ENCODE assay signal across 14 cellular contexts in genomic region chr10:62813453-62813852, GRCh38. TPM values are rescaled to one million over a fixed set of nuclear protein-coding genes. Genes with fewer than 3 reads are reported as not detected.
DNase-seq lines count a peak whose midpoint lies in the region; ATAC-seq lines count a peak whose summit lies in the region.
"Had no signal": no experiment of that assay in that cellular context is flagged by ENCODE, and none has a peak within 500 bp of the region (broad histone marks: within the 10 kb centered on the region; RNA-seq: fewer than 3 reads in every experiment).

No MANE protein-coding gene starts in this region.

- peak overlapping the region; percentile 99 for H3K27ac Mint-ChIP-seq in stimulated activated naive CD8-positive, alpha-beta T cell treated with anti-CD3 and anti-CD28 coated beads, Interleukin-15, Interleukin-2, amounts not matched to agents 100 ng/mL and 50 ng/mL, for 24 hours
- peak overlapping the region; percentile 95 for H3K27ac Mint-ChIP-seq in activated T-helper 17 cell treated with anti-CD3 and anti-CD28 coated beads, Interleukin-2, amount 50 U/mL, for 72 hours
- peak overlapping the region in 2 of 9 donors; percentile 28 to 71 for H3K27ac Mint-ChIP-seq in naive thymus-derived CD4-positive, alpha-beta T cell

- H3K36me3 ChIP-seq in naive thymus-derived CD4-positive, alpha-beta T cell (ENCODE audit: control insufficient read depth in 2 of 3, insufficient read depth in 3 of 3, low read length in 3 of 3), result no peaks in the 10 kb centered on the region
- H3K36me3 ChIP-seq: cardiac muscle cell had no signal

- no peaks in the 10 kb centered on the region for H3K9me3 Mint-ChIP-seq in stimulated activated naive CD8-positive, alpha-beta T cell treated with anti-CD3 and anti-CD28 coated beads, Interleukin-15, Interleukin-2, amounts not matched to agents 100 ng/mL and 50 ng/mL, for 24 hours
- no peaks in the 10 kb centered on the region for H3K9me3 Mint-ChIP-seq in activated T-helper 17 cell treated with anti-CD3 and anti-CD28 coated beads, Interleukin-2, amount 50 U/mL, for 72 hours
- peaks cover 0 to 2% (median 0%) of the 10 kb centered on the region in 11 donors for H3K9me3 Mint-ChIP-seq in naive thymus-derived CD4-positive, alpha-beta T cell

- H3K27me3 ChIP-seq in naive thymus-derived CD4-positive, alpha-beta T cell (ENCODE audit: control insufficient read depth in 2 of 2, insufficient read depth in 2 of 2, low read length in 2 of 2), result no peaks in the 10 kb centered on the region

- POLR2A ChIA-PET in naive thymus-derived CD4-positive, alpha-beta T cell (lab: Charles Lee), result interaction anchor here (1.1 to 5.8 kb wide), 2 partner anchors 9 to 319 kb away, joined by 7 to 80 read pairs; partner anchors contain the start of gene ADO

- no peak for DNase-seq in stimulated activated naive CD8-positive, alpha-beta T cell treated with anti-CD3 and anti-CD28 coated beads, Interleukin-15, Interleukin-2, amounts not matched to agents 100 U/mL and 50 U/mL, for 24 hours
- DNase-seq in naive thymus-derived CD4-positive, alpha-beta T cell, result no peak
- DNase-seq in ureter (ENCODE audit: low spot score), result no peak
- DNase-seq: activated effector memory CD4-positive, alpha-beta T cell treated with Interleukin-2 at 50 U/mL for 16 hours; DND-41; NCI-H2081; occipital lobe had no signal

- H3K4me3 ChIP-seq in naive thymus-derived CD4-positive, alpha-beta T cell (ENCODE audit: low read length), result no peak overlapping the region
- H3K4me3 ChIP-seq: cardiac muscle cell had no signal

- peaks cover 63% of the 10 kb centered on the region for H3K36me3 Mint-ChIP-seq in stimulated activated naive CD8-positive, alpha-beta T cell treated with anti-CD3 and anti-CD28 coated beads, Interleukin-15, Interleukin-2, amounts not matched to agents 100 ng/mL and 50 ng/mL, for 24 hours (ENCODE audit: low read depth)
- H3K36me3 Mint-ChIP-seq in activated T-helper 17 cell treated with anti-CD3 and anti-CD28 coated beads, Interleukin-2, amount 50 U/mL, for 72 hours (ENCODE audit: low read depth), result peaks cover 91% of the 10 kb centered on the region
- H3K36me3 Mint-ChIP-seq in naive thymus-derived CD4-positive, alpha-beta T cell, result peaks cover 0 to 28% (median 0%) of the 10 kb centered on the region in 5 donors

- H3K9me3 ChIP-seq in naive thymus-derived CD4-positive, alpha-beta T cell (ENCODE audit: control insufficient read depth in 2 of 3, low read length in 3 of 3), result no peaks in the 10 kb centered on the region

- peaks cover 16 to 17% of the 10 kb centered on the region in 2 donors for H3K4me1 ChIP-seq in naive thymus-derived CD4-positive, alpha-beta T cell (ENCODE audit: control insufficient read depth in 2 of 2, insufficient read depth in 2 of 2, low read length in 2 of 2)

- peak overlapping the region; percentile 93 for H3K4me3 Mint-ChIP-seq in stimulated activated naive CD8-positive, alpha-beta T cell treated with anti-CD3 and anti-CD28 coated beads, Interleukin-15, Interleukin-2, amounts not matched to agents 100 ng/mL and 50 ng/mL, for 24 hours
- H3K4me3 Mint-ChIP-seq in activated T-helper 17 cell treated with anti-CD3 and anti-CD28 coated beads, Interleukin-2, amount 50 U/mL, for 72 hours, result peak overlapping the region; percentile 93
- H3K4me3 Mint-ChIP-seq in naive thymus-derived CD4-positive, alpha-beta T cell, result peak overlapping the region in 9 of 10 donors; percentile 25 to 100 (median 95)

- intact Hi-C loops in naive thymus-derived CD4-positive, alpha-beta T cell (cut with micrococcal nuclease), result loop anchor here in 1 of 2 donors (10.0 kb wide), 1 partner anchor 549 kb away; the partner anchor contains the start of gene RTKN2

- H3K4me1 Mint-ChIP-seq in stimulated activated naive CD8-positive, alpha-beta T cell treated with anti-CD3 and anti-CD28 coated beads, Interleukin-15, Interleukin-2, amounts not matched to agents 100 ng/mL and 50 ng/mL, for 24 hours (ENCODE audit: low read depth), result peaks cover 71% of the 10 kb centered on the region
- peaks cover 41% of the 10 kb centered on the region for H3K4me1 Mint-ChIP-seq in activated T-helper 17 cell treated with anti-CD3 and anti-CD28 coated beads, Interleukin-2, amount 50 U/mL, for 72 hours
- H3K4me1 Mint-ChIP-seq in naive thymus-derived CD4-positive, alpha-beta T cell, result peaks cover 41 to 72% (median 62%) of the 10 kb centered on the region in 7 donors

- CTCF ChIA-PET in naive thymus-derived CD4-positive, alpha-beta T cell (lab: Charles Lee), result no interaction called here

- ATAC-seq in stimulated activated naive CD8-positive, alpha-beta T cell treated with anti-CD3 and anti-CD28 coated beads, Interleukin-15, Interleukin-2, amounts not matched to agents 100 U/mL and 50 U/mL, for 24 hours, result no peak
- ATAC-seq in activated T-helper 17 cell treated with anti-CD3 and anti-CD28 coated beads, Interleukin-2, amount 50 U/mL, for 72 hours (replicated peaks), result no peak
- no peak for ATAC-seq in naive thymus-derived CD4-positive, alpha-beta T cell
- ATAC-seq in HG02623 (IDR thresholded peaks at IDR 0.05; ENCODE audit: unreplicated experiment) (no peak), GM18909 (IDR thresholded peaks at IDR 0.05; ENCODE audit: poor library complexity, unreplicated experiment) (no peak), HG03039 (IDR thresholded peaks at IDR 0.05; ENCODE audit: unreplicated experiment) (no peak)
- ATAC-seq: activated CD4-positive, CD25-positive, alpha-beta regulatory T cell treated with anti-CD3 and anti-CD28 coated beads, Interleukin-2, amount 50 U/mL, for 24 hours had no signal

- H3K27ac ChIP-seq in naive thymus-derived CD4-positive, alpha-beta T cell (ENCODE audit: low read depth, low read length), result no peak overlapping the region
- H3K27ac ChIP-seq: cardiac muscle cell had no signal

- no peaks in the 10 kb centered on the region for H3K27me3 Mint-ChIP-seq in stimulated activated naive CD8-positive, alpha-beta T cell treated with anti-CD3 and anti-CD28 coated beads, Interleukin-15, Interleukin-2, amounts not matched to agents 100 ng/mL and 50 ng/mL, for 24 hours
- H3K27me3 Mint-ChIP-seq in activated T-helper 17 cell treated with anti-CD3 and anti-CD28 coated beads, Interleukin-2, amount 50 U/mL, for 72 hours, result no peaks in the 10 kb centered on the region
- peaks cover 5 to 46% (median 7%) of the 10 kb centered on the region in 5 donors for H3K27me3 Mint-ChIP-seq in naive thymus-derived CD4-positive, alpha-beta T cell

RNA-seq across cellular contexts. Expression of gene EGR2, which starts 2.7 kb away (rescaled TPM):
- total RNA-seq in activated T-helper 17 cell treated with anti-CD3 and anti-CD28 coated beads, Interleukin-2, amount 50 U/mL, for 72 hours, result 10 to 100 TPM in 1 of 2 donors, 1 to 10 TPM in 1; 5.5 to 94.4 TPM
- 10 to 100 TPM in 2 of 5 experiments, 1 to 10 TPM in 1, under 1 TPM in 2; 0.46 to 14.2 (median 2.7) TPM for total RNA-seq in naive thymus-derived CD4-positive, alpha-beta T cell
- polyA plus RNA-seq in naive thymus-derived CD4-positive, alpha-beta T cell, result under 1 TPM in 1 of 2 donors, not detected in 1; 0.15 TPM
- total RNA-seq in ureter, result 5.7 TPM

RNA-seq across cellular contexts. Expression of gene ADO, which starts 8.9 kb away (rescaled TPM):
- 10 to 100 TPM; 11.5 to 15.4 TPM for total RNA-seq in activated T-helper 17 cell treated with anti-CD3 and anti-CD28 coated beads, Interleukin-2, amount 50 U/mL, for 72 hours
- 10 to 100 TPM in 4 of 5 experiments, 1 to 10 TPM in 1; 9.8 to 21.3 (median 15.6) TPM for total RNA-seq in naive thymus-derived CD4-positive, alpha-beta T cell
- polyA plus RNA-seq in naive thymus-derived CD4-positive, alpha-beta T cell, result 1 to 10 TPM; 2.0 to 2.3 TPM
- 18.5 TPM for total RNA-seq in ureter
